Comparison of ENCODE assay signal across 9 cellular contexts in the genomic region with DNA sequence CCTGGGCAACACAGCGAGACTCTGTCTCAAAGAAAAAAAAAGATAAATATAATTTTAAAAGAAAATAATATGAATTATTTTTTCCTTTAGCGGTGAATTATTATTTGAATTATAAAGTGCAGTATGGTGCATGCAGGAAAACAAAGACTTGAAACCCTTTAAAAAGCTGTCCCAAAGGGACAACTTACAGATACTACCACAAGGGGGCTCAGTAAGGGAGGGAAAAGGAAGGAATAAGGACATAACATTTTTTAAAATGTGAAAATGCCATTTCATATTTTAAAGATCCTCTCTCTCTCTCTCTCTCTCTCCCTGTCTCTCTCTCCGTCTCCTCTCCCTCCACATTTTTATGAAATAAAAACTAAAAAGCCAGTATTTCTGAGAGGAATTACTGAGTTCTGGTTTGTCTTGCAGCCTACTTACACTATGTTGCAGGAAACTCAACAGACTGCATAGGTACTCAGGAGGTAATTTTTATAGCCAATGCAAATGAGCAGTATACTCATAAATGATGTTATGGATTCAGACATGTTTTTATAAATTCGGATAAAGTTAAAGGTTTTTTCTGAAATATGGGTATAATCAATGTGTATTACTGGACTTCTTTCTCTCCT.
A peak's percentile ranks its signal among the peaks of the same experiment; 100 is the strongest.
DNase-seq lines count a peak whose midpoint lies in the region; ATAC-seq and TF ChIP-seq lines count a peak whose summit lies in the region.
"Had no signal": no experiment of that assay in that cellular context is flagged by ENCODE, and none has a peak within 500 bp of the region (broad histone marks: within the 10 kb centered on the region; RNA-seq: fewer than 3 reads in every experiment).

No MANE protein-coding gene starts in this region.

- H3K4me3 ChIP-seq in prostate gland (no peak overlapping the region), stomach (no peak overlapping the region)
- H3K4me3 ChIP-seq: BLaER1 treated with 17β-estradiol and CSF1 and Interleukin-3, amounts not matched to agents 10 nM and 100 nM had no signal

- peak in 3 of 4 experiments; percentile 26 to 48 (median 28) for TF ChIP-seq CTCF in prostate gland (IDR thresholded peaks at IDR 0.05)
- TF ChIP-seq CTCF in stomach (IDR thresholded peaks at IDR 0.05): peak in 2 of 7 experiments; percentile 20 to 36

- H3K27ac ChIP-seq in prostate gland: no peak overlapping the region
- H3K27ac ChIP-seq in stomach: no peak overlapping the region
- H3K27ac ChIP-seq: BLaER1 treated with 17β-estradiol and CSF1 and Interleukin-3, amounts not matched to agents 10 nM and 100 nM had no signal

- intact Hi-C loops in prostate gland (cut with DNase I): no loop called here
- intact Hi-C loops in stomach (cut with DNase I; ENCODE audit: low total_unique reads): no loop called here

- peak; percentile 77 for ATAC-seq in HG02759 (IDR thresholded peaks at IDR 0.05; ENCODE audit: unreplicated experiment)

- no peaks in the 10 kb centered on the region for H3K4me1 ChIP-seq in prostate gland (replicated peaks)
- no peaks in the 10 kb centered on the region for H3K4me1 ChIP-seq in stomach
- H3K4me1 ChIP-seq: BLaER1 treated with 17β-estradiol and CSF1 and Interleukin-3, amounts not matched to agents 10 nM and 100 nM had no signal

- TF ChIP-seq POLR2A in prostate gland (IDR thresholded peaks at IDR 0.05) (no peak), stomach (IDR thresholded peaks at IDR 0.05) (no peak)

- no peaks in the 10 kb centered on the region for H3K27me3 ChIP-seq in prostate gland (replicated peaks; ENCODE audit: insufficient read depth)
- H3K27me3 ChIP-seq in stomach: no peaks in the 10 kb centered on the region
- H3K27me3 ChIP-seq: BLaER1 treated with 17β-estradiol and CSF1 and Interleukin-3, amounts not matched to agents 10 nM and 100 nM had no signal

- 52% methylated on average over 4 of the region's 4 CpGs for WGBS in prostate gland
- 42 to 50% (median 48%) methylated on average over 4 of the region's 4 CpGs for WGBS in stomach, 5 donors

- DNase-seq in NCI-H1417 (lab: John Stamatoyannopoulos, UW) (peak; percentile 23 to 67 (median 29)), NCI-H1417 treated with DMSO at 0.1 percent for 48 hours (lab: John Stamatoyannopoulos, UW) (no peak), NCI-H526 (lab: John Stamatoyannopoulos, UW) (peak; percentile 46 to 67), dermis microvascular lymphatic vessel endothelial cell (ENCODE audit: low read depth in 2 of 2) (peak; percentile 37 to 58), prostate gland (ENCODE audit: low spot score) (no peak), stomach (no peak), ureter (ENCODE audit: low spot score) (no peak)

- H3K9me3 ChIP-seq in prostate gland: no peaks in the 10 kb centered on the region
- no peaks in the 10 kb centered on the region for H3K9me3 ChIP-seq in stomach
- H3K9me3 ChIP-seq: BLaER1 treated with 17β-estradiol and CSF1 and Interleukin-3, amounts not matched to agents 10 nM and 100 nM had no signal

- no peak for TF ChIP-seq EP300 in stomach (IDR thresholded peaks at IDR 0.05)

- H3K36me3 ChIP-seq in prostate gland: no peaks in the 10 kb centered on the region
- H3K36me3 ChIP-seq in stomach: no peaks in the 10 kb centered on the region
- H3K36me3 ChIP-seq: BLaER1 treated with 17β-estradiol and CSF1 and Interleukin-3, amounts not matched to agents 10 nM and 100 nM had no signal

Comparison
In these comparisons a context has a peak if more than half of its experiments do, and no peak if none do; other contexts are left out.
1. DNase-seq: peak in NCI-H1417 (3 of 3), NCI-H526 (2 of 2) and dermis microvascular lymphatic vessel endothelial cell (2 of 2); none in NCI-H1417 treated with DMSO at 0.1 percent for 48 hours (single experiment), prostate gland (single experiment), stomach (single experiment) and ureter (single experiment).